In genomic region chr4:152480901-152481300, GRCh38 we compare ENCODE assay signal across 23 cellular contexts.
"Had no signal": no experiment of that assay in that cellular context is flagged by ENCODE, and none has a peak within 500 bp of the region (broad histone marks: within the 10 kb centered on the region; RNA-seq: fewer than 3 reads in every experiment).

No MANE protein-coding gene starts in this region.

- H2AFZ ChIP-seq: PC-9 had no signal

- DNase-seq: activated CD4-positive, alpha-beta T cell treated with anti-CD3 and anti-CD28 coated beads for 48 hours; activated CD4-positive, alpha-beta T cell treated with anti-CD3 and anti-CD28 coated beads, Interleukin-2, amount 50 U/mL, for 4 hours; activated CD4-positive, CD25-positive, alpha-beta regulatory T cell treated with anti-CD3 and anti-CD28 coated beads, Interleukin-2, amount 50 U/mL, for 72 hours; activated CD8-positive, alpha-beta memory T cell treated with anti-CD3 and anti-CD28 coated beads, Interleukin-2, amount 50 U/mL, for 48 hours; activated CD8-positive, alpha-beta T cell treated with anti-CD3 and anti-CD28 coated beads, Interleukin-2, amount 10 ng/mL, durations not matched to agents 7 days and 5 days; activated naive CD4-positive, alpha-beta T cell treated with anti-CD3 and anti-CD28 coated beads, Interleukin-2, amount 50 U/mL, for 16 hours; activated naive CD8-positive, alpha-beta T cell treated with anti-CD3 and anti-CD28 coated beads, Interleukin-2, amount 10 ng/mL, durations not matched to agents 7 days and 5 days; activated T-cell treated with anti-CD3 and anti-CD28 coated beads, Interleukin-2, amount 50 U/mL, for 1 hour; adrenal gland; aorta; caudate nucleus; Kasumi-1; NCI-H1105 treated with DMSO at 0.1 percent for 48 hours; NCI-H146; NCI-H187 treated with DMSO at 0.1 percent for 48 hours; NCI-H2081 treated with DMSO at 0.1 percent for 48 hours; NCI-H446; NCI-H524; PC-9; SHP77 treated with DMSO at 0.1 percent for 48 hours had no signal

- H3K27ac Mint-ChIP-seq: activated CD8-positive, alpha-beta T cell treated with anti-CD3 and anti-CD28 coated beads, Interleukin-2, amount 10 ng/mL, durations not matched to agents 7 days and 5 days; activated naive CD8-positive, alpha-beta T cell treated with anti-CD3 and anti-CD28 coated beads, Interleukin-2, amount 10 ng/mL, durations not matched to agents 7 days and 5 days; T-helper 1 cell treated with Interleukin-12 subunit alpha and Interleukin-12 subunit beta and Interleukin-4 antibody, amounts not matched to agents 30 μg/mL and 1 μg/mL, for 36 hours; WTC11 had no signal

- H3K27me3 Mint-ChIP-seq: activated naive CD8-positive, alpha-beta T cell treated with anti-CD3 and anti-CD28 coated beads, Interleukin-2, amount 10 ng/mL, durations not matched to agents 7 days and 5 days had no signal

- H3K4me1 ChIP-seq: breast epithelium had no signal

- H3K27ac ChIP-seq: adrenal gland, breast epithelium, PC-9 had no signal

- H3K27me3 ChIP-seq: adrenal gland, breast epithelium had no signal

- H3K4me2 ChIP-seq: PC-9 had no signal

- H3K4me3 ChIP-seq: adrenal gland, breast epithelium, PC-9 had no signal

- H3K36me3 ChIP-seq: adrenal gland, breast epithelium had no signal

- H3K4me3 Mint-ChIP-seq: activated CD8-positive, alpha-beta T cell treated with anti-CD3 and anti-CD28 coated beads, Interleukin-2, amount 10 ng/mL, durations not matched to agents 7 days and 5 days; activated naive CD8-positive, alpha-beta T cell treated with anti-CD3 and anti-CD28 coated beads, Interleukin-2, amount 10 ng/mL, durations not matched to agents 7 days and 5 days; T-helper 1 cell treated with Interleukin-12 subunit alpha and Interleukin-12 subunit beta and Interleukin-4 antibody, amounts not matched to agents 30 μg/mL and 1 μg/mL, for 36 hours; WTC11 had no signal

- H3K9me3 ChIP-seq: adrenal gland, breast epithelium had no signal

- ATAC-seq: activated CD8-positive, alpha-beta T cell treated with anti-CD3 and anti-CD28 coated beads, Interleukin-2, amount 10 ng/mL, durations not matched to agents 7 days and 5 days; WTC11 had no signal
